Comparison of ENCODE assay signal across 11 cellular contexts in genomic region chrX:40085086-40085551, GRCh38. TPM values are rescaled to one million over a fixed set of nuclear protein-coding genes. Genes with fewer than 3 reads are reported as not detected.
DNase-seq lines count a peak whose midpoint lies in the region; ATAC-seq, FAIRE-seq and TF ChIP-seq lines count a peak whose summit lies in the region.
"Had no signal": no experiment of that assay in that cellular context is flagged by ENCODE, and none has a peak within 500 bp of the region (broad histone marks: within the 10 kb centered on the region; RNA-seq: fewer than 3 reads in every experiment).

No MANE protein-coding gene starts in this region.

- H3K36me3 ChIP-seq in stomach smooth muscle (ENCODE audit: control insufficient read depth in 2 of 2, insufficient read depth in 2 of 2, low read length in 2 of 2), result no peaks in the 10 kb centered on the region
- H3K36me3 ChIP-seq: heart right ventricle, SJCRH30 had no signal

- no peaks in the 10 kb centered on the region for H3K9me3 Mint-ChIP-seq in activated T-cell treated with anti-CD3 and anti-CD28 coated beads, Interleukin-2, amount 50 U/mL, for 24 hours
- no peaks in the 10 kb centered on the region for H3K9me3 Mint-ChIP-seq in T-cell

- peaks cover 75% of the 10 kb centered on the region for H3K4me1 Mint-ChIP-seq in activated T-cell treated with anti-CD3 and anti-CD28 coated beads, Interleukin-2, amount 50 U/mL, for 24 hours (ENCODE audit: low read depth)
- H3K4me1 Mint-ChIP-seq in T-cell, result peaks cover 59 to 77% (median 75%) of the 10 kb centered on the region in 3 donors

- TF ChIP-seq POLR2A in GM12892 (IDR thresholded peaks at IDR 0.05; ENCODE audit: low read depth, low read length), result no peak

- no peaks in the 10 kb centered on the region for H3K9me3 ChIP-seq in stomach smooth muscle (ENCODE audit: control insufficient read depth in 2 of 2, low read length in 2 of 2)
- H3K9me3 ChIP-seq: heart right ventricle, SJCRH30 had no signal

- H3K27me3 ChIP-seq in stomach smooth muscle (ENCODE audit: control insufficient read depth in 1 of 2, insufficient read depth in 2 of 2, low read length in 2 of 2), result peaks cover 0 to 31% of the 10 kb centered on the region in 2 donors
- H3K27me3 ChIP-seq: SJCRH30 had no signal

- no peak overlapping the region for H3K9ac ChIP-seq in stomach smooth muscle (ENCODE audit: low read length in 2 of 2)

- POLR2A ChIA-PET in T-cell (lab: Charles Lee), result interaction anchor here in 1 of 2 donors (0.6 to 1.0 kb wide), 2 partner anchors 10 to 31 kb away, joined by 3 to 7 read pairs; no protein-coding TSS in a partner anchor

- ATAC-seq in T-cell (replicated peaks in 1 of 4), result no peak

- no peak for DNase-seq in activated T-cell treated with anti-CD3 and anti-CD28 coated beads, Interleukin-2, amount 50 U/mL, for 24 hours
- DNase-seq in activated T-cell treated with anti-CD3 and anti-CD28 coated beads, Interleukin-2, amount 50 U/mL, for 48 hours, result no peak
- DNase-seq in T-cell, result no peak
- DNase-seq in fibroblast of villous mesenchyme (ENCODE audit: low read depth), result peak; percentile 78
- no peak for DNase-seq in activated gamma-delta T cell treated with Interleukin-2 at 50 U/mL for 16 hours
- DNase-seq in NCI-H187 (lab: John Stamatoyannopoulos, UW), result no peak
- no peak for DNase-seq in GM12892 (ENCODE audit: insufficient read length)
- DNase-seq: NCI-H1092, SJCRH30 had no signal

- H3K36me3 Mint-ChIP-seq in activated T-cell treated with anti-CD3 and anti-CD28 coated beads, Interleukin-2, amount 50 U/mL, for 24 hours (ENCODE audit: low read depth), result peaks cover 20% of the 10 kb centered on the region
- H3K36me3 Mint-ChIP-seq in T-cell, result no peaks in the 10 kb centered on the region

- no peak overlapping the region for H3K4me3 ChIP-seq in fibroblast of villous mesenchyme (ENCODE audit: low read depth, low read length)
- H3K4me3 ChIP-seq in stomach smooth muscle (ENCODE audit: low read length in 2 of 2), result peak overlapping the region in 1 of 2 donors; percentile 15
- H3K4me3 ChIP-seq: heart right ventricle, SJCRH30 had no signal

- TF ChIP-seq CTCF in fibroblast of villous mesenchyme (IDR thresholded peaks at IDR 0.05; ENCODE audit: insufficient read depth, low read depth, low read length), result no peak

- H3K27ac ChIP-seq in stomach smooth muscle (ENCODE audit: low read length), result peak overlapping the region; percentile 58
- H3K27ac ChIP-seq: heart right ventricle had no signal

- H3K4me3 Mint-ChIP-seq in activated T-cell treated with anti-CD3 and anti-CD28 coated beads, Interleukin-2, amount 50 U/mL, for 24 hours, result peak overlapping the region; percentile 34
- H3K4me3 Mint-ChIP-seq in T-cell, result peak overlapping the region; percentile 39 to 84 (median 68)

- CTCF ChIA-PET in T-cell (lab: Charles Lee), result interaction anchor here (0.6 to 0.7 kb wide), 6 partner anchors 12 to 276 kb away, joined by 3 to 4 read pairs (median 3); no protein-coding TSS in a partner anchor

- no peak overlapping the region for H3K27ac Mint-ChIP-seq in activated T-cell treated with anti-CD3 and anti-CD28 coated beads, Interleukin-2, amount 50 U/mL, for 24 hours
- H3K27ac Mint-ChIP-seq in T-cell, result peak overlapping the region in 1 of 2 donors; percentile 48

- H3K4me1 ChIP-seq in stomach smooth muscle (ENCODE audit: control insufficient read depth, insufficient read depth, low read length), result peaks cover 77% of the 10 kb centered on the region

- FAIRE-seq in GM12892 (lab: Jason Lieb, UNC), result no peak

- peaks cover 84% of the 10 kb centered on the region for H3K27me3 Mint-ChIP-seq in activated T-cell treated with anti-CD3 and anti-CD28 coated beads, Interleukin-2, amount 50 U/mL, for 24 hours
- H3K27me3 Mint-ChIP-seq in T-cell, result peaks cover 0 to 23% of the 10 kb centered on the region in 2 donors

RNA-seq across cellular contexts. Expression of gene BCOR, which starts 12.6 kb away (rescaled TPM):
- total RNA-seq in T-cell (10 to 100 TPM; 24.4 to 49.2 (median 42.2) TPM), fibroblast of villous mesenchyme (23.8 and 24.2 TPM in 2 replicates)
- 9.0 TPM for polyA plus RNA-seq in GM12892 (2012; ENCODE audit: missing spikeins)
